Comparison of ENCODE assay signal across 7 cellular contexts in the genomic region with DNA sequence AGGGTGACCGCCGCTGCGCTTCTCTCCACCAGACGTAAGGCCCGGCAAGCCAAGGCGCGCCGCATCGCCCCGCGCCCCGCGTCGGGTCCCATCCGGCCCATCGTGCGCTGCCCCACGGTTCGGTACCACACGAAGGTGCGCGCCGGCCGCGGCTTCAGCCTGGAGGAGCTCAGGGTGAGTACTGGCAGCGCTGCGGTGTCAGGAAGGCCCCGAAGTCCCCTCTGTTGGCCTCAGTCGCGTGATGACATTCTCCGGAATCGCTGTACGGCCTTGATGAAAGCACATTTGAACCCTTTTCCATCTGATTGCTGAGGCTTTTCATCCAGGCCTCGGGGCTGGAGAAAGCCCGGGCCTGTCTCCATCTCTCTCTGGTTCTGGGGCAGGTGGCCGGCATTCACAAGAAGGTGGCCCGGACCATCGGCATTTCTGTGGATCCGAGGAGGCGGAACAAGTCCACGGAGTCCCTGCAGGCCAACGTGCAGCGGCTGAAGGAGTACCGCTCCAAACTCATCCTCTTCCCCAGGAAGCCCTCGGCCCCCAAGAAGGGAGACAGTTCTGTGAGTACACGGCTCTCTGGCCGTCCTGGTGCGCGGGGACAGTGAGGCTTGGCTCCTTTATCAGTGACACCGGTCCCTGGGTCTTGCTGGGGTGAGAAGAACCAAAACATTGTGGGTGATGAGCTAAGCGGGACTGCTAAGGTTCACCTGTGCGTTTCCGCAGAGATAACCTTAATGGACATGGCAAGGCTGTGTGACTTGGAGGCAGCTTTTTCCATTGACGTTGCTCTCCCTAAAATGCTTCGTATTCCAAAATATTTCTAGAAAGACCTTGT. TPM values are rescaled to one million over a fixed set of nuclear protein-coding genes. Genes with fewer than 3 reads are reported as not detected.
A peak's percentile ranks its signal among the peaks of the same experiment; 100 is the strongest.
DNase-seq lines count a peak whose midpoint lies in the region; ATAC-seq and TF ChIP-seq lines count a peak whose summit lies in the region.

No MANE protein-coding gene starts in this region.

- CTCF ChIA-PET in IMR-90 (lab: Yijun Ruan, JAX) = no interaction called here
- CTCF ChIA-PET in activated naive CD4-positive, alpha-beta T cell treated with anti-CD3 and anti-CD28 coated beads for 36 hours (lab: Charles Lee) = no interaction called here

- H3K27ac Mint-ChIP-seq in activated naive CD4-positive, alpha-beta T cell treated with anti-CD3 and anti-CD28 coated beads for 36 hours = peak overlapping the region; percentile 84

- H3K56ac ChIP-seq in IMR-90 (ENCODE audit: extremely low read depth, insufficient read depth, low read length) = peak overlapping the region; percentile 0; the same call in 1 of the 2 replicates

- no peaks in the 10 kb centered on the region for H3K9me3 Mint-ChIP-seq in activated naive CD4-positive, alpha-beta T cell treated with anti-CD3 and anti-CD28 coated beads for 36 hours

- H2BK5ac ChIP-seq in IMR-90 (ENCODE audit: low read depth, low read length, poor library complexity, severe bottlenecking) = peak overlapping the region; percentile 89

- H3K4me2 ChIP-seq in IMR-90 (ENCODE audit: low read depth, low read length) = peak overlapping the region; percentile 96

- TF ChIP-seq RAD21 in IMR-90 (IDR thresholded peaks at IDR 0.05; ENCODE audit: low read length) = no peak

- H3K27me3 Mint-ChIP-seq in activated naive CD4-positive, alpha-beta T cell treated with anti-CD3 and anti-CD28 coated beads for 36 hours (ENCODE audit: low read depth) = no peaks in the 10 kb centered on the region

- H3K4me1 ChIP-seq in IMR-90 (ENCODE audit: control insufficient read depth, insufficient read depth, low read length) = peaks cover 23% of the 10 kb centered on the region
- H3K4me1 ChIP-seq in iPS-20b (ENCODE audit: insufficient read depth, low read length) = peaks cover 13% of the 10 kb centered on the region
- H3K4me1 ChIP-seq in subcutaneous abdominal adipose tissue (ENCODE audit: control insufficient read depth in 5 of 5, insufficient read depth in 5 of 5, low read length in 5 of 5) = peaks cover 10 to 60% (median 45%) of the 10 kb centered on the region in 5 donors

- peaks cover 9% of the 10 kb centered on the region for H3K9me1 ChIP-seq in IMR-90 (ENCODE audit: insufficient read depth, low read length)

- H3K18ac ChIP-seq in IMR-90 (ENCODE audit: low read depth, low read length) = no peak overlapping the region

- DNase-seq in IMR-90 (no peak), NCI-H82 treated with DMSO at 0.1 percent for 48 hours (lab: John Stamatoyannopoulos, UW; ENCODE audit: unreplicated experiment) (no peak), midbrain (lab: John Stamatoyannopoulos, UW) (no peak)
- no peak for DNase-seq in activated naive CD4-positive, alpha-beta T cell treated with anti-CD3 and anti-CD28 coated beads for 36 hours

- H3K36me3 Mint-ChIP-seq in activated naive CD4-positive, alpha-beta T cell treated with anti-CD3 and anti-CD28 coated beads for 36 hours (ENCODE audit: low read depth) = peaks cover 41% of the 10 kb centered on the region

- no peak overlapping the region for H2BK120ac ChIP-seq in IMR-90 (ENCODE audit: low read depth, low read length)

- H3K9ac ChIP-seq in IMR-90 (ENCODE audit: low read depth, low read length) (peak overlapping the region; percentile 90), iPS-20b (ENCODE audit: low read depth, low read length) (peak overlapping the region; percentile 98), subcutaneous abdominal adipose tissue (ENCODE audit: low read length in 5 of 5) (peak overlapping the region; percentile 68 to 98 (median 93))

- peak; percentile 24; the same call in 1 of the 2 replicates for TF ChIP-seq POLR2A in IMR-90 (IDR thresholded peaks at IDR 0.05; ENCODE audit: low read depth, low read length)

- in situ Hi-C loops in IMR-90 (cut with MboI; ENCODE audit: low sequenced_read_pairs) = no loop called here

- TF ChIP-seq CTCF in IMR-90 (conservative IDR thresholded peaks at IDR 0.05; ENCODE audit: low read depth, low read length) = no peak

- 1% methylated on average over 29 of the region's 55 CpGs; no CpG with 5 or more reads in 1 of the 2 experiments for WGBS in IMR-90 (ENCODE audit: extremely low coverage in 2 of 2, insufficient read length in 1 of 2), 2 experiments

- no peak overlapping the region for H4K5ac ChIP-seq in IMR-90 (ENCODE audit: low read depth, low read length)

- POLR2A ChIA-PET in IMR-90 (lab: Charles Lee; ENCODE audit: unreplicated experiment) = no interaction called here

- H3K14ac ChIP-seq in IMR-90 (replicated peaks; ENCODE audit: low read depth, low read length) = peak overlapping the region; percentile 86

- peak overlapping the region; percentile 100 for H2AK9ac ChIP-seq in IMR-90 (replicated peaks; ENCODE audit: low read depth, low read length, poor library complexity)

- H3K9me3 ChIP-seq in IMR-90 (ENCODE audit: control insufficient read depth, insufficient read depth, low read length) (no peaks in the 10 kb centered on the region), iPS-20b (ENCODE audit: insufficient read depth, low read depth, low read length) (no peaks in the 10 kb centered on the region), subcutaneous abdominal adipose tissue (ENCODE audit: control insufficient read depth in 5 of 5, low read length in 5 of 5) (no peaks in the 10 kb centered on the region)

- H2BK20ac ChIP-seq in IMR-90 (ENCODE audit: low read depth, low read length) = no peak overlapping the region

- H3K27ac ChIP-seq in IMR-90 (ENCODE audit: insufficient read depth, low read length) = peak overlapping the region; percentile 71
- H3K27ac ChIP-seq in iPS-20b (ENCODE audit: low read length) = peak overlapping the region; percentile 86
- H3K27ac ChIP-seq in subcutaneous abdominal adipose tissue (ENCODE audit: low read depth, low read length) = peak overlapping the region; percentile 93

- peak overlapping the region; percentile 85 for H2AK5ac ChIP-seq in IMR-90 (ENCODE audit: low read depth, low read length)

- peak overlapping the region in 1 of 2 experiments; percentile 57; a peak in 2 of 4 replicates for H4K8ac ChIP-seq in IMR-90 (ENCODE audit: low read depth in 2 of 2, low read length in 2 of 2)

- dilution Hi-C loops in IMR-90 (cut with HindIII; ENCODE audit: low sequenced_read_pairs, unreplicated experiment) = no loop called here

- H3K36me3 ChIP-seq in IMR-90 (ENCODE audit: control insufficient read depth, insufficient read depth, low read length) (peaks cover 37% of the 10 kb centered on the region), iPS-20b (ENCODE audit: insufficient read depth, low read depth, low read length) (peaks cover 50% of the 10 kb centered on the region), subcutaneous abdominal adipose tissue (ENCODE audit: control insufficient read depth in 5 of 5, insufficient read depth in 5 of 5, low read length in 5 of 5) (peaks cover 0 to 49% (median 38%) of the 10 kb centered on the region in 5 donors)

- H4K91ac ChIP-seq in IMR-90 (ENCODE audit: insufficient read depth, low read depth, low read length) = peak overlapping the region; percentile 84; the same call in 1 of the 2 replicates

- ATAC-seq in IMR-90 (ENCODE audit: low read depth) = no peak
- ATAC-seq in GM21737 (IDR thresholded peaks at IDR 0.05; ENCODE audit: unreplicated experiment) = no peak

- H3K27me3 ChIP-seq in IMR-90 (ENCODE audit: control insufficient read depth, insufficient read depth, low read length) (no peaks in the 10 kb centered on the region), iPS-20b (ENCODE audit: insufficient read depth, low read length) (no peaks in the 10 kb centered on the region), subcutaneous abdominal adipose tissue (ENCODE audit: control insufficient read depth in 5 of 5, insufficient read depth in 4 of 5, low read length in 5 of 5) (no peaks in the 10 kb centered on the region)

- peaks cover 51% of the 10 kb centered on the region for H3K4me1 Mint-ChIP-seq in activated naive CD4-positive, alpha-beta T cell treated with anti-CD3 and anti-CD28 coated beads for 36 hours (ENCODE audit: low read depth)

- H4K20me1 ChIP-seq in IMR-90 (ENCODE audit: insufficient read depth, low read length) = peaks cover 60% of the 10 kb centered on the region

- H3K4me3 ChIP-seq in IMR-90 (ENCODE audit: insufficient read depth, low read depth, low read length) (peak overlapping the region; percentile 66), iPS-20b (ENCODE audit: low read length) (peak overlapping the region; percentile 91), subcutaneous abdominal adipose tissue (ENCODE audit: low read depth in 1 of 5, low read length in 5 of 5) (peak overlapping the region; percentile 70 to 91 (median 81))

- H3K79me1 ChIP-seq in IMR-90 (ENCODE audit: low read depth in 1 of 2, low read length in 2 of 2) = peaks cover 30 to 66% of the 10 kb centered on the region in 2 experiments

- peak overlapping the region; percentile 97 for H3K4me3 Mint-ChIP-seq in activated naive CD4-positive, alpha-beta T cell treated with anti-CD3 and anti-CD28 coated beads for 36 hours

- intact Hi-C loops in IMR-90 (cut with micrococcal nuclease) = loop anchor here (2.0 kb wide), 1 partner anchor 79 kb away; no protein-coding TSS in a partner anchor
- intact Hi-C loops in activated naive CD4-positive, alpha-beta T cell treated with anti-CD3 and anti-CD28 coated beads for 36 hours (cut with micrococcal nuclease) = loop anchor here (2.0 kb wide), 1 partner anchor 315 kb away; no protein-coding TSS in a partner anchor

- no peak overlapping the region for H2AFZ ChIP-seq in IMR-90 (replicated peaks; ENCODE audit: low read length, poor library complexity)

- H2BK15ac ChIP-seq in IMR-90 (ENCODE audit: low read depth, low read length) = no peak overlapping the region

- H3K4ac ChIP-seq in IMR-90 (ENCODE audit: low read depth, low read length) = peak overlapping the region; percentile 81

- TSS peak; percentile 89 for BruUV-seq in IMR-90 (replicated peaks; lab: Mats Ljungman, UMichigan)

- peak overlapping the region; percentile 93 for H3K23ac ChIP-seq in IMR-90 (ENCODE audit: low read depth, low read length)

RNA-seq across cellular contexts. Expression of a gene that starts 0.9 kb away (rescaled TPM):
- 1,549 and 2,098 TPM in 2 replicates for total RNA-seq in IMR-90 (2012; rRNA removed)
- 3,527 and 5,396 TPM in 2 replicates for polyA plus RNA-seq in IMR-90 (2012; rRNA removed)
- 7,098 and 10,427 TPM in 2 replicates for polyA plus RNA-seq in IMR-90 (2012; cell fraction: cytosol; rRNA removed)
- polyA plus RNA-seq in IMR-90 (2012; cell fraction: nucleus; rRNA removed; ENCODE audit: low replicate concordance) = 1,689 and 3,565 TPM in 2 replicates
- 1,000 to 10,000 TPM; 3,875 to 3,899 TPM for total RNA-seq in activated naive CD4-positive, alpha-beta T cell treated with anti-CD3 and anti-CD28 coated beads for 36 hours

RNA-seq across cellular contexts. Expression of a gene that starts 14.1 kb away (rescaled TPM):
- 5.0 and 5.4 TPM in 2 replicates for total RNA-seq in IMR-90 (2012; rRNA removed)
- 17.4 and 17.7 TPM in 2 replicates for polyA plus RNA-seq in IMR-90 (2012; rRNA removed)
- polyA plus RNA-seq in IMR-90 (2012; cell fraction: cytosol; rRNA removed) = 5.8 and 13.6 TPM in 2 replicates
- polyA plus RNA-seq in IMR-90 (2012; cell fraction: nucleus; rRNA removed; ENCODE audit: low replicate concordance) = 145 and 321 TPM in 2 replicates
- total RNA-seq in activated naive CD4-positive, alpha-beta T cell treated with anti-CD3 and anti-CD28 coated beads for 36 hours = 1 to 10 TPM; 6.4 to 9.0 TPM

RNA-seq across cellular contexts. Expression of a gene that starts 52.0 kb away (rescaled TPM):
- not detected in 2 replicates for total RNA-seq in IMR-90 (2012; rRNA removed)
- not detected in 2 replicates for polyA plus RNA-seq in IMR-90 (2012; rRNA removed)
- not detected in 2 replicates for polyA plus RNA-seq in IMR-90 (2012; cell fraction: cytosol; rRNA removed)
- not detected in 2 replicates for polyA plus RNA-seq in IMR-90 (2012; cell fraction: nucleus; rRNA removed; ENCODE audit: low replicate concordance)
- not detected for total RNA-seq in activated naive CD4-positive, alpha-beta T cell treated with anti-CD3 and anti-CD28 coated beads for 36 hours

RNA-seq across cellular contexts. Expression of a gene that starts 53.2 kb away (rescaled TPM):
- total RNA-seq in IMR-90 (2012; rRNA removed) = 95.3 and 96.8 TPM in 2 replicates
- 82.8 and 94.6 TPM in 2 replicates for polyA plus RNA-seq in IMR-90 (2012; rRNA removed)
- 49.9 and 71.5 TPM in 2 replicates for polyA plus RNA-seq in IMR-90 (2012; cell fraction: cytosol; rRNA removed)
- 594 and 800 TPM in 2 replicates for polyA plus RNA-seq in IMR-90 (2012; cell fraction: nucleus; rRNA removed; ENCODE audit: low replicate concordance)
- total RNA-seq in activated naive CD4-positive, alpha-beta T cell treated with anti-CD3 and anti-CD28 coated beads for 36 hours = 10 to 100 TPM; 62.4 to 67.7 TPM
